Comparison of ENCODE assay signal across 1 cellular context in the genomic region with DNA sequence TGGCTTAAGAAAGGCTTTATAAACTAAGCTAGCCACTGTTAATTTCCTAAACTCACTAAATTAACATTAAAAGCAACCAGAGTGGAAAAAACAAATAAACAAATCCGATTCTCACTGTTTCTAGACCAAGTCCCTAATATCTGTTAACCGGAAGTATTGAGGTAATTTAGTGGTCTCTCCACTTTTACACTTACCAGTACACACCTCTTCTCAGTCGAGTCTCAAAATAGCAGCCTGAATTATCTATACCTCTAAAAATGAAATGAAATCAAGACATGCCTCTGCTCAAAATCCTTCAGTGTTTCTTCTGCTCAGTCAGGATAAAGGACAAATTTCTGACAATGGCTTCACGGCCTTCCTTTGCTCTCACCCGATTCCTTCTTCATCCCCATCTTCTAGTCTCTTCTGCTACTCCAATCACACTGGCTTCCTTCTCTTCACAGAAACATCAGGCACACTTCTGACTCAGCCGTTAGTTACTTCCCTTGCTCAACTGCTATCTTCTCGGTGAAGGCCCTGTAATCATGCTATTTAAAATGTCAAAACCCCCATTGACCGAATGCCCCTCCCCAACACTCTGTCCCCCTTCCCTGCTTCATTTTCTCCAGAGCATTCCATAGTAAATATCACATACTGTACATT.
A peak's percentile ranks its signal among the peaks of the same experiment; 100 is the strongest.
TF ChIP-seq lines count a peak whose summit lies in the region.

No MANE protein-coding gene starts in this region.

TF ChIP-seq in SK-N-SH, 30 proteins besides CTCF, POLR2A, EP300 and RAD21 (continued from another document):
- TF ChIP-seq, protein P1, sequence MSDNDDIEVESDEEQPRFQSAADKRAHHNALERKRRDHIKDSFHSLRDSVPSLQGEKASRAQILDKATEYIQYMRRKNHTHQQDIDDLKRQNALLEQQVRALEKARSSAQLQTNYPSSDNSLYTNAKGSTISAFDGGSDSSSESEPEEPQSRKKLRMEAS (IDR thresholded peaks at IDR 0.05; ENCODE audit: low read depth): 0 out of 2 replicates have a peak, but pooled peaks have one; percentile 29
- TF ChIP-seq TAF1 (IDR thresholded peaks at IDR 0.05; ENCODE audit: borderline replicate concordance, low read depth, low read length): no peak
